ENCODE assay signal across 27 cellular contexts in genomic region chr7:129688503-129689222, GRCh38.
"Had no signal": no experiment of that assay in that cellular context is flagged by ENCODE, and none has a peak within 500 bp of the region (broad histone marks: within the 10 kb centered on the region; RNA-seq: fewer than 3 reads in every experiment).

No MANE protein-coding gene starts in this region.

- DNase-seq: activated CD4-positive, alpha-beta memory T cell treated with anti-CD3 and anti-CD28 coated beads for 36 hours; activated CD4-positive, alpha-beta T cell treated with anti-CD3 and anti-CD28 coated beads, Interleukin-2, amount 10 ng/mL, durations not matched to agents 24 days and 14 days; activated CD8-positive, alpha-beta memory T cell treated with anti-CD3 and anti-CD28 coated beads, Interleukin-2, amount 50 U/mL, for 4 hours; activated gamma-delta T cell; activated naive CD4-positive, alpha-beta T cell treated with anti-CD3 and anti-CD28 coated beads, Interleukin-2, amount 10 ng/mL, durations not matched to agents 7 days and 5 days; activated naive CD8-positive, alpha-beta T cell treated with anti-CD3 and anti-CD28 coated beads, Interleukin-2, amount 10 ng/mL, durations not matched to agents 7 days and 5 days; activated T-cell treated with anti-CD3 and anti-CD28 coated beads, Interleukin-2, amount 50 U/mL, for 24 hours; amygdala; caudate nucleus; dermis blood vessel endothelial cell; effector CD4-positive, alpha-beta T cell; esophagus squamous epithelium; left cardiac atrium; left ventricle myocardium superior; naive B cell; nucleus accumbens; right cardiac atrium; spleen; stimulated activated naive CD4-positive, alpha-beta T cell treated with Interleukin-2 at 50 U/mL for 16 hours; T-helper 9 cell; WERI-Rb-1 had no signal

- FAIRE-seq: endometrium had no signal

- H3K4me3 Mint-ChIP-seq: activated CD4-positive, alpha-beta memory T cell treated with anti-CD3 and anti-CD28 coated beads for 36 hours; activated CD4-positive, alpha-beta T cell treated with anti-CD3 and anti-CD28 coated beads, Interleukin-2, amount 10 ng/mL, durations not matched to agents 24 days and 14 days; activated naive CD4-positive, alpha-beta T cell treated with anti-CD3 and anti-CD28 coated beads, Interleukin-2, amount 10 ng/mL, durations not matched to agents 7 days and 5 days; activated naive CD8-positive, alpha-beta T cell treated with anti-CD3 and anti-CD28 coated beads, Interleukin-2, amount 10 ng/mL, durations not matched to agents 7 days and 5 days; activated T-cell treated with anti-CD3 and anti-CD28 coated beads, Interleukin-2, amount 50 U/mL, for 24 hours; naive B cell; T-helper 1 cell treated with Interleukin-12 subunit alpha and Interleukin-12 subunit beta and Interleukin-4 antibody, amounts not matched to agents 30 μg/mL and 1 μg/mL, for 36 hours had no signal

- H3K27ac ChIP-seq: esophagus squamous epithelium, gastroesophageal sphincter, hepatocyte, spleen, tibial nerve, WERI-Rb-1 had no signal

- H3K79me2 ChIP-seq: hepatocyte had no signal

- H3K4me2 ChIP-seq: hepatocyte had no signal

- H2AFZ ChIP-seq: hepatocyte had no signal

- H3K4me1 ChIP-seq: esophagus squamous epithelium, gastroesophageal sphincter, spleen, tibial nerve had no signal

- H3K27ac Mint-ChIP-seq: activated CD4-positive, alpha-beta memory T cell treated with anti-CD3 and anti-CD28 coated beads for 36 hours; activated CD4-positive, alpha-beta T cell treated with anti-CD3 and anti-CD28 coated beads, Interleukin-2, amount 10 ng/mL, durations not matched to agents 24 days and 14 days; activated naive CD4-positive, alpha-beta T cell treated with anti-CD3 and anti-CD28 coated beads, Interleukin-2, amount 10 ng/mL, durations not matched to agents 7 days and 5 days; activated naive CD8-positive, alpha-beta T cell treated with anti-CD3 and anti-CD28 coated beads, Interleukin-2, amount 10 ng/mL, durations not matched to agents 7 days and 5 days; activated T-cell treated with anti-CD3 and anti-CD28 coated beads, Interleukin-2, amount 50 U/mL, for 24 hours; T-helper 1 cell treated with Interleukin-12 subunit alpha and Interleukin-12 subunit beta and Interleukin-4 antibody, amounts not matched to agents 30 μg/mL and 1 μg/mL, for 36 hours had no signal

- H3K9me3 ChIP-seq: esophagus squamous epithelium, gastroesophageal sphincter, spleen, tibial nerve had no signal

- ATAC-seq: activated CD4-positive, CD25-positive, alpha-beta regulatory T cell treated with anti-CD3 and anti-CD28 coated beads, Interleukin-2, amount 50 U/mL, for 24 hours; gastroesophageal sphincter; left cardiac atrium; left ventricle myocardium superior; right cardiac atrium had no signal

- H3K27me3 ChIP-seq: esophagus squamous epithelium, gastroesophageal sphincter, hepatocyte, spleen, tibial nerve had no signal

- H3K9me3 Mint-ChIP-seq: activated CD4-positive, alpha-beta memory T cell treated with anti-CD3 and anti-CD28 coated beads for 36 hours; activated CD4-positive, alpha-beta T cell treated with anti-CD3 and anti-CD28 coated beads, Interleukin-2, amount 10 ng/mL, durations not matched to agents 24 days and 14 days; activated naive CD4-positive, alpha-beta T cell treated with anti-CD3 and anti-CD28 coated beads, Interleukin-2, amount 10 ng/mL, durations not matched to agents 7 days and 5 days; activated naive CD8-positive, alpha-beta T cell treated with anti-CD3 and anti-CD28 coated beads, Interleukin-2, amount 10 ng/mL, durations not matched to agents 7 days and 5 days; activated T-cell treated with anti-CD3 and anti-CD28 coated beads, Interleukin-2, amount 50 U/mL, for 24 hours; naive B cell; T-helper 1 cell treated with Interleukin-12 subunit alpha and Interleukin-12 subunit beta and Interleukin-4 antibody, amounts not matched to agents 30 μg/mL and 1 μg/mL, for 36 hours had no signal

- H3K4me1 Mint-ChIP-seq: activated naive CD4-positive, alpha-beta T cell treated with anti-CD3 and anti-CD28 coated beads, Interleukin-2, amount 10 ng/mL, durations not matched to agents 7 days and 5 days; activated naive CD8-positive, alpha-beta T cell treated with anti-CD3 and anti-CD28 coated beads, Interleukin-2, amount 10 ng/mL, durations not matched to agents 7 days and 5 days had no signal

- H3K4me3 ChIP-seq: esophagus squamous epithelium, gastroesophageal sphincter, hepatocyte, spleen, tibial nerve had no signal
